In the genomic region with DNA sequence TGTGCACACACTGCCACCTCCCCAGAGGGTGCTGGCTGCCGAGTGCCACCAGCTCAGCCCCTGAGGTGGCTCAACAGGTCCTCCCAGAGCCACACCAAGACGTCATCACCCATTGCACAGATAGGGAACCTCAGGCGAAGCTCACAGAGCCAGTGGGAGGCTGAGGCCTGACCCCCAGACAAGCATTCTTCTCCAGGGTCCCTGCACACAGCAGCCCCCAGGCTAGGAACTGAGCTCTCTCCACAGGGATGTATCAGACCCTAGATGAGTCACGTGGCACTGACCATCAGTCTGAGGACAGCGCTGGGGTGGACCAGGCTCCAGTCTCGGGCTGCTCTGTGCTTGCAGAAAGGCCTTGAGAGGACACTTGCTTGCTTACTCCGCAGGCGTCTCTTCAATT, we compare ENCODE assay signal across 1 cellular context. TPM values are rescaled to one million over a fixed set of nuclear protein-coding genes. Genes with fewer than 3 reads are reported as not detected.
"Had no signal": no experiment of that assay in that cellular context is flagged by ENCODE, and none has a peak within 500 bp of the region (broad histone marks: within the 10 kb centered on the region; RNA-seq: fewer than 3 reads in every experiment).

No MANE protein-coding gene starts in this region.

RNA-seq across cellular contexts. Expression of a gene that starts 1.6 kb away (rescaled TPM):
- total RNA-seq: activated B cell treated with CpG ODN at 0.5 μM for 24 hours had no signal
